ENCODE assay signal across 13 cellular contexts in genomic region chr5:115577741-115578140, GRCh38.
"Had no signal": no experiment of that assay in that cellular context is flagged by ENCODE, and none has a peak within 500 bp of the region (broad histone marks: within the 10 kb centered on the region; RNA-seq: fewer than 3 reads in every experiment).

No MANE protein-coding gene starts in this region.

- H3K4me3 ChIP-seq: lung had no signal

- FAIRE-seq: astrocyte, endometrium, small intestine had no signal

- ATAC-seq: esophagus mucosa; naive thymus-derived CD4-positive, alpha-beta T cell; right cardiac atrium had no signal

- DNase-seq: activated CD4-positive, alpha-beta T cell treated with anti-CD3 and anti-CD28 coated beads, Interleukin-2, amount 50 U/mL, for 4 hours; activated CD8-positive, alpha-beta memory T cell treated with anti-CD3 and anti-CD28 coated beads, Interleukin-2, amount 50 U/mL, for 4 hours; activated T-cell treated with anti-CD3 and anti-CD28 coated beads, Interleukin-2, amount 50 U/mL, for 72 hours; glutamatergic neuron; immature natural killer cell; naive thymus-derived CD4-positive, alpha-beta T cell; right cardiac atrium; small intestine; trophoblast cell had no signal
